21 cellular contexts compared by ENCODE assay signal in genomic region chr18:27121108-27121507, GRCh38.
"Had no signal": no experiment of that assay in that cellular context is flagged by ENCODE, and none has a peak within 500 bp of the region (broad histone marks: within the 10 kb centered on the region; RNA-seq: fewer than 3 reads in every experiment).

No MANE protein-coding gene starts in this region.

- DNase-seq: activated CD4-positive, alpha-beta T cell treated with anti-CD3 and anti-CD28 coated beads, Interleukin-2, amount 10 ng/mL, durations not matched to agents 24 days and 14 days; activated CD8-positive, alpha-beta T cell treated with anti-CD3 and anti-CD28 coated beads for 36 hours; colonic mucosa; dorsolateral prefrontal cortex; effector memory CD8-positive, alpha-beta T cell; gastrocnemius medialis; head of caudate nucleus; hypothalamus; left cardiac atrium; naive B cell; posterior cingulate gyrus; stimulated activated CD4-positive, alpha-beta T cell treated with anti-CD3 and anti-CD28 coated beads, Interleukin-15, amount 100 ng/mL, for 24 hours; stomach had no signal

- H3K36me3 ChIP-seq: ascending aorta, colonic mucosa, esophagus muscularis mucosa, gastrocnemius medialis, stomach, suprapubic skin, tibial nerve had no signal

- ATAC-seq: activated CD8-positive, alpha-beta T cell treated with anti-CD3 and anti-CD28 coated beads for 36 hours; activated naive CD4-positive, alpha-beta T cell treated with anti-CD3 and anti-CD28 coated beads, Interleukin-2, amount 50 U/mL, for 72 hours; effector memory CD8-positive, alpha-beta T cell; gastrocnemius medialis; left cardiac atrium; sciatic nerve; stimulated activated memory B cell treated with anti-CD40 and anti-IgM and Interleukin-4, amounts not matched to agents 10 μg/mL and 1 μg/mL and 100 μg/mL, for 72 hours had no signal

- H3K27ac ChIP-seq: ascending aorta, colonic mucosa, dorsolateral prefrontal cortex, esophagus muscularis mucosa, gastrocnemius medialis, stomach, suprapubic skin, tibial nerve had no signal

- H3K9me3 ChIP-seq: ascending aorta, colonic mucosa, esophagus muscularis mucosa, gastrocnemius medialis, stomach, suprapubic skin, tibial nerve had no signal

- H3K4me3 ChIP-seq: ascending aorta, colonic mucosa, dorsolateral prefrontal cortex, esophagus muscularis mucosa, gastrocnemius medialis, smooth muscle cell, stomach, suprapubic skin, tibial nerve had no signal

- H3K4me1 ChIP-seq: ascending aorta, colonic mucosa, esophagus muscularis mucosa, gastrocnemius medialis, stomach, suprapubic skin, tibial nerve had no signal

- H3K27me3 ChIP-seq: ascending aorta, colonic mucosa, esophagus muscularis mucosa, gastrocnemius medialis, stomach, suprapubic skin, tibial nerve had no signal
